23 cellular contexts compared by ENCODE assay signal in genomic region chr1:226958300-226958699, GRCh38.
"Had no signal": no experiment of that assay in that cellular context is flagged by ENCODE, and none has a peak within 500 bp of the region (broad histone marks: within the 10 kb centered on the region; RNA-seq: fewer than 3 reads in every experiment).

No MANE protein-coding gene starts in this region.

- H3K27ac ChIP-seq: brain microvascular endothelial cell, esophagus muscularis mucosa, hepatocyte, neutrophil, parathyroid adenoma, tibial nerve had no signal

- H3K4me3 ChIP-seq: esophagus muscularis mucosa, hepatocyte, mucosa of descending colon, tibial nerve had no signal

- H3K36me3 Mint-ChIP-seq: naive B cell had no signal

- H3K4me1 Mint-ChIP-seq: activated naive CD4-positive, alpha-beta T cell treated with anti-CD3 and anti-CD28 coated beads, Interleukin-2, amount 10 ng/mL, durations not matched to agents 7 days and 5 days had no signal

- H3K9me3 ChIP-seq: esophagus muscularis mucosa, mucosa of descending colon, neutrophil, SK-N-SH, tibial nerve had no signal

- H3K4me3 Mint-ChIP-seq: activated CD8-positive, alpha-beta T cell treated with anti-CD3 and anti-CD28 coated beads for 36 hours; activated naive CD4-positive, alpha-beta T cell treated with anti-CD3 and anti-CD28 coated beads, Interleukin-2, amount 10 ng/mL, durations not matched to agents 7 days and 5 days; activated naive CD8-positive, alpha-beta T cell treated with anti-CD3 and anti-CD28 coated beads, Interleukin-2, amount 50 U/mL, for 24 hours; naive B cell; T-cell; WTC11 had no signal

- H2AFZ ChIP-seq: hepatocyte, parathyroid adenoma had no signal

- H3K27me3 Mint-ChIP-seq: activated CD8-positive, alpha-beta T cell treated with anti-CD3 and anti-CD28 coated beads for 36 hours; activated naive CD4-positive, alpha-beta T cell treated with anti-CD3 and anti-CD28 coated beads, Interleukin-2, amount 10 ng/mL, durations not matched to agents 7 days and 5 days; activated naive CD8-positive, alpha-beta T cell treated with anti-CD3 and anti-CD28 coated beads, Interleukin-2, amount 50 U/mL, for 24 hours; naive B cell; T-cell had no signal

- H3K4me2 ChIP-seq: hepatocyte, SK-N-SH had no signal

- ATAC-seq: activated CD8-positive, alpha-beta T cell treated with anti-CD3 and anti-CD28 coated beads for 36 hours; activated naive CD8-positive, alpha-beta T cell treated with anti-CD3 and anti-CD28 coated beads, Interleukin-2, amount 50 U/mL, for 24 hours; mucosa of descending colon; stimulated activated naive CD8-positive, alpha-beta T cell treated with anti-CD3 and anti-CD28 coated beads, Interleukin-15, Interleukin-2, amounts not matched to agents 100 U/mL and 50 U/mL, for 24 hours; T-cell; WTC11 had no signal

- H3K4me1 ChIP-seq: parathyroid adenoma, tibial nerve had no signal

- FAIRE-seq: endothelial cell of umbilical vein, urothelium cell line had no signal

- H3K27me3 ChIP-seq: brain microvascular endothelial cell, esophagus muscularis mucosa, hepatocyte, neutrophil, tibial nerve had no signal

- H3K27ac Mint-ChIP-seq: activated CD8-positive, alpha-beta T cell treated with anti-CD3 and anti-CD28 coated beads for 36 hours; activated naive CD4-positive, alpha-beta T cell treated with anti-CD3 and anti-CD28 coated beads, Interleukin-2, amount 10 ng/mL, durations not matched to agents 7 days and 5 days; activated naive CD8-positive, alpha-beta T cell treated with anti-CD3 and anti-CD28 coated beads, Interleukin-2, amount 50 U/mL, for 24 hours; activated T-helper 2 cell treated with anti-CD3 and anti-CD28 coated beads, Interferon-gamma antibody, Interleukin-2, Interleukin-4, amounts not matched to agents 10 μg/mL and 5 μg/mL and 100 μg/mL, durations not matched to agents 14 hours and 24 hours and 36 hours; T-cell; WTC11 had no signal

- H3K36me3 ChIP-seq: brain microvascular endothelial cell, neutrophil had no signal

- H3K9me3 Mint-ChIP-seq: T-cell had no signal

- DNase-seq: activated CD4-positive, alpha-beta T cell treated with anti-CD3 and anti-CD28 coated beads for 48 hours; activated CD8-positive, alpha-beta T cell treated with anti-CD3 and anti-CD28 coated beads for 36 hours; activated naive CD4-positive, alpha-beta T cell treated with anti-CD3 and anti-CD28 coated beads, Interleukin-2, amount 10 ng/mL, durations not matched to agents 7 days and 5 days; activated naive CD8-positive, alpha-beta T cell treated with anti-CD3 and anti-CD28 coated beads, Interleukin-2, amount 50 U/mL, for 24 hours; anterior cingulate cortex; brain microvascular endothelial cell; cerebellar nuclear complex; effector CD8-positive, alpha-beta T cell; mucosa of descending colon; naive B cell; SK-N-SH; stimulated activated CD4-positive, alpha-beta T cell treated with anti-CD3 and anti-CD28 coated beads, Interleukin-2, amount 100 ng/mL, for 24 hours; stimulated activated naive CD8-positive, alpha-beta T cell treated with anti-CD3 and anti-CD28 coated beads, Interleukin-15, Interleukin-2, amounts not matched to agents 100 U/mL and 50 U/mL, for 24 hours; T-cell had no signal

- H3K9ac ChIP-seq: parathyroid adenoma, SK-N-SH had no signal
